Comparison of ENCODE assay signal across 1 cellular context in the genomic region with DNA sequence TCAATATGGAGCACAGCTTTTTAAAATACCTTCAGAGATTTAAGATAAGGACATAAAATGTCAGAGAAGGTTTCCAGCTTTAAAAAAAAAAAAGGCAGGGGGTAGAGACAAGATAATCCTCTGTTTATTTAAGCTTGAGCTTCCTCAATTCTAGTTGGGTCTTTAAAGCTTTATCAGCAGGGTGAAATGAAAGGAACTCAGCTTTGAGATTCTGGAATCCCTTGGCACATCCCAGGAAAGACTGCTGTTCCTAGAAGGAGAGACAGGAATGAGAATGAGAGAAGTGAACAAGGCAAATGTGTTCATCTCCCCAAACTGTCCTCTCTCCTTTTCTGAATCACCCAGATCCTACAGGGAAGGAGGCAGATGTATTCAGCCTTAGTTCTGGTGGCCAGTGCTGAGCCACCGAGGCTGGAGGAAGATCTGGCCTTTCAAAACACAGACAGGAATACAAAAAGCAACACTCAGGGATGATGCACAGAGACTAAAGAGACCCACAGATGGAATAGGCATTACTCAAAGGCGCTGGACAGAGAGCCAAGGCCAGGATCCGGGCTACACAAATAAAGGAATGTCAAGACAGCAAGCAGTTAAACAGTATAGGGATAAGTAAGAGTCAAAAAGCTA.
TF ChIP-seq lines count a peak whose summit lies in the region.

No MANE protein-coding gene starts in this region.

TF ChIP-seq in IMR-90, 13 proteins besides CTCF, POLR2A, EP300 and RAD21 (continued from another document):
- TF ChIP-seq, protein P1, sequence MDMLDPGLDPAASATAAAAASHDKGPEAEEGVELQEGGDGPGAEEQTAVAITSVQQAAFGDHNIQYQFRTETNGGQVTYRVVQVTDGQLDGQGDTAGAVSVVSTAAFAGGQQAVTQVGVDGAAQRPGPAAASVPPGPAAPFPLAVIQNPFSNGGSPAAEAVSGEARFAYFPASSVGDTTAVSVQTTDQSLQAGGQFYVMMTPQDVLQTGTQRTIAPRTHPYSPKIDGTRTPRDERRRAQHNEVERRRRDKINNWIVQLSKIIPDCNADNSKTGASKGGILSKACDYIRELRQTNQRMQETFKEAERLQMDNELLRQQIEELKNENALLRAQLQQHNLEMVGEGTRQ (IDR thresholded peaks at IDR 0.05; ENCODE audit: low read depth, low read length), result no peak
- TF ChIP-seq, protein P2, sequence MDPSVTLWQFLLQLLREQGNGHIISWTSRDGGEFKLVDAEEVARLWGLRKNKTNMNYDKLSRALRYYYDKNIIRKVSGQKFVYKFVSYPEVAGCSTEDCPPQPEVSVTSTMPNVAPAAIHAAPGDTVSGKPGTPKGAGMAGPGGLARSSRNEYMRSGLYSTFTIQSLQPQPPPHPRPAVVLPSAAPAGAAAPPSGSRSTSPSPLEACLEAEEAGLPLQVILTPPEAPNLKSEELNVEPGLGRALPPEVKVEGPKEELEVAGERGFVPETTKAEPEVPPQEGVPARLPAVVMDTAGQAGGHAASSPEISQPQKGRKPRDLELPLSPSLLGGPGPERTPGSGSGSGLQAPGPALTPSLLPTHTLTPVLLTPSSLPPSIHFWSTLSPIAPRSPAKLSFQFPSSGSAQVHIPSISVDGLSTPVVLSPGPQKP (IDR thresholded peaks at IDR 0.05; ENCODE audit: borderline replicate concordance, low read depth, low read length), result no peak
- TF ChIP-seq RCOR1 (IDR thresholded peaks at IDR 0.05; ENCODE audit: insufficient replicate concordance, low read length), result no peak
- TF ChIP-seq MXI1 (IDR thresholded peaks at IDR 0.05; ENCODE audit: borderline replicate concordance, low read depth, low read length), result no peak
- no peak for TF ChIP-seq NFE2L2 (IDR thresholded peaks at IDR 0.05; ENCODE audit: low read depth, low read length)
- no peak for TF ChIP-seq CEBPB (IDR thresholded peaks at IDR 0.05; ENCODE audit: low read depth, low read length)
- no peak for TF ChIP-seq RFX5 (IDR thresholded peaks at IDR 0.05; ENCODE audit: low read depth, low read length)
